14 cellular contexts compared by ENCODE assay signal in genomic region chr1:51973587-51974474, GRCh38. TPM values are rescaled to one million over a fixed set of nuclear protein-coding genes. Genes with fewer than 3 reads are reported as not detected.
DNase-seq lines count a peak whose midpoint lies in the region; ATAC-seq and TF ChIP-seq lines count a peak whose summit lies in the region.
"Had no signal": no experiment of that assay in that cellular context is flagged by ENCODE, and none has a peak within 500 bp of the region (broad histone marks: within the 10 kb centered on the region; RNA-seq: fewer than 3 reads in every experiment).

No MANE protein-coding gene starts in this region.

- no peak overlapping the region for H4K91ac ChIP-seq in trophoblast cell (ENCODE audit: low read depth, low read length)

- no peak overlapping the region for H2AFZ ChIP-seq in trophoblast cell (ENCODE audit: insufficient read depth, low read length, poor library complexity)
- H2AFZ ChIP-seq: neural progenitor cell had no signal

- H3K27me3 ChIP-seq in adipocyte (replicated peaks; ENCODE audit: control insufficient read depth, insufficient read depth, low read length): no peaks in the 10 kb centered on the region
- no peaks in the 10 kb centered on the region for H3K27me3 ChIP-seq in uterus
- no peaks in the 10 kb centered on the region for H3K27me3 ChIP-seq in trophoblast cell (ENCODE audit: insufficient read depth, low read length)
- H3K27me3 ChIP-seq: neural progenitor cell had no signal

- ATAC-seq in activated T-cell treated with anti-CD3 and anti-CD28 coated beads, Interleukin-2, amount 50 U/mL, for 72 hours (replicated peaks in 1 of 2): peak; percentile 41 to 43
- ATAC-seq in stimulated activated naive CD8-positive, alpha-beta T cell treated with anti-CD3 and anti-CD28 coated beads, Interleukin-15, Interleukin-2, amounts not matched to agents 100 U/mL and 50 U/mL, for 24 hours: peak; percentile 61
- ATAC-seq: left ventricle myocardium superior had no signal

- intact Hi-C loops in uterus (cut with DNase I; ENCODE audit: low total_unique reads): no loop called here

- peaks cover 14% of the 10 kb centered on the region for H3K4me1 Mint-ChIP-seq in activated T-cell treated with anti-CD3 and anti-CD28 coated beads, Interleukin-2, amount 50 U/mL, for 72 hours (ENCODE audit: low read depth)
- peaks cover 10% of the 10 kb centered on the region for H3K4me1 Mint-ChIP-seq in activated T-cell treated with anti-CD3 and anti-CD28 coated beads, Interleukin-2, amount 50 U/mL, for 24 hours (ENCODE audit: low read depth)

- H3K27me3 Mint-ChIP-seq in activated T-cell treated with anti-CD3 and anti-CD28 coated beads, Interleukin-2, amount 50 U/mL, for 72 hours (ENCODE audit: low read depth): no peaks in the 10 kb centered on the region
- H3K27me3 Mint-ChIP-seq in activated T-cell treated with anti-CD3 and anti-CD28 coated beads, Interleukin-2, amount 50 U/mL, for 24 hours: no peaks in the 10 kb centered on the region

- no peak overlapping the region for H2AK5ac ChIP-seq in trophoblast cell (ENCODE audit: low read length)

- no peak overlapping the region for H2BK5ac ChIP-seq in trophoblast cell (ENCODE audit: low read depth, low read length, poor library complexity)

- no peak overlapping the region for H3K14ac ChIP-seq in trophoblast cell (ENCODE audit: low read length)

- no peaks in the 10 kb centered on the region for H3K9me3 Mint-ChIP-seq in activated T-cell treated with anti-CD3 and anti-CD28 coated beads, Interleukin-2, amount 50 U/mL, for 72 hours
- no peaks in the 10 kb centered on the region for H3K9me3 Mint-ChIP-seq in activated T-cell treated with anti-CD3 and anti-CD28 coated beads, Interleukin-2, amount 50 U/mL, for 24 hours
- H3K9me3 Mint-ChIP-seq: neural progenitor cell had no signal

- TF ChIP-seq CTCF in uterus (IDR thresholded peaks at IDR 0.05): no peak

- no peak for DNase-seq in activated T-cell treated with anti-CD3 and anti-CD28 coated beads, Interleukin-2, amount 50 U/mL, for 72 hours
- no peak for DNase-seq in activated T-cell treated with anti-CD3 and anti-CD28 coated beads, Interleukin-2, amount 50 U/mL, for 24 hours
- DNase-seq in NCI-H146 treated with DMSO at 0.1 percent for 48 hours (lab: John Stamatoyannopoulos, UW; ENCODE audit: unreplicated experiment) (peak; percentile 84), adipocyte (ENCODE audit: low read depth) (peak; percentile 14), uterus (no peak), ecto neural progenitor cell (ENCODE audit: low spot score) (no peak), trophoblast cell (no peak)
- DNase-seq in stimulated activated naive CD8-positive, alpha-beta T cell treated with anti-CD3 and anti-CD28 coated beads, Interleukin-15, Interleukin-2, amounts not matched to agents 100 U/mL and 50 U/mL, for 24 hours: no peak
- DNase-seq: GDM1, left ventricle myocardium superior, RPMI8226, WERI-Rb-1 had no signal

- H3K4me1 ChIP-seq in adipocyte (ENCODE audit: control insufficient read depth, insufficient read depth, low read length) (peaks cover 14% of the 10 kb centered on the region), uterus (no peaks in the 10 kb centered on the region), trophoblast cell (ENCODE audit: control insufficient read depth in 1 of 2, insufficient read depth in 2 of 2, low read length in 2 of 2) (no peaks in the 10 kb centered on the region)
- H3K4me1 ChIP-seq: HAP-1, neural progenitor cell had no signal

- H4K12ac ChIP-seq in trophoblast cell (ENCODE audit: low read depth, low read length): no peak overlapping the region

- no peak overlapping the region for H2BK12ac ChIP-seq in trophoblast cell (ENCODE audit: low read length)

- H3K9ac ChIP-seq in adipocyte (ENCODE audit: low read length): no peak overlapping the region
- no peak overlapping the region for H3K9ac ChIP-seq in trophoblast cell (ENCODE audit: low read length)
- H3K9ac ChIP-seq: neural progenitor cell had no signal

- H3K79me2 ChIP-seq in trophoblast cell (ENCODE audit: control insufficient read depth, insufficient read depth, low read length, poor library complexity): no peaks in the 10 kb centered on the region

- no peak overlapping the region for H3K18ac ChIP-seq in trophoblast cell (ENCODE audit: low read length)

- no CpG with 5 or more reads among the region's 1 CpG for WGBS in trophoblast cell (ENCODE audit: extremely low coverage, insufficient coverage, insufficient read length)

- H3K23ac ChIP-seq in trophoblast cell (ENCODE audit: low read length): no peak overlapping the region

- no peak overlapping the region for H2BK120ac ChIP-seq in trophoblast cell (ENCODE audit: insufficient read depth, low read length, poor library complexity)

- H4K8ac ChIP-seq in trophoblast cell (ENCODE audit: low read depth, low read length): no peak overlapping the region

- H3K36me3 ChIP-seq in adipocyte (ENCODE audit: control insufficient read depth, insufficient read depth, low read length, severe bottlenecking): no peaks in the 10 kb centered on the region
- no peaks in the 10 kb centered on the region for H3K36me3 ChIP-seq in uterus
- H3K36me3 ChIP-seq in trophoblast cell (ENCODE audit: control insufficient read depth in 1 of 2, insufficient read depth in 2 of 2, low read length in 2 of 2): no peaks in the 10 kb centered on the region
- H3K36me3 ChIP-seq: neural progenitor cell had no signal

- no peak overlapping the region for H3K4me2 ChIP-seq in trophoblast cell (ENCODE audit: low read length)
- H3K4me2 ChIP-seq: neural progenitor cell had no signal

- no peak overlapping the region for H3K4ac ChIP-seq in trophoblast cell (ENCODE audit: low read depth, low read length)

- no peak overlapping the region for H3K27ac ChIP-seq in uterus
- H3K27ac ChIP-seq in trophoblast cell (ENCODE audit: low read depth, low read length): no peak overlapping the region
- H3K27ac ChIP-seq: neural progenitor cell, WERI-Rb-1 had no signal

- no peaks in the 10 kb centered on the region for H3K79me1 ChIP-seq in trophoblast cell (ENCODE audit: low read length)

- TF ChIP-seq POLR2A in uterus (IDR thresholded peaks at IDR 0.05): no peak

- no peak overlapping the region for H3K27ac Mint-ChIP-seq in activated T-cell treated with anti-CD3 and anti-CD28 coated beads, Interleukin-2, amount 50 U/mL, for 72 hours
- H3K27ac Mint-ChIP-seq in activated T-cell treated with anti-CD3 and anti-CD28 coated beads, Interleukin-2, amount 50 U/mL, for 24 hours: no peak overlapping the region
- H3K27ac Mint-ChIP-seq: neural progenitor cell had no signal

- peak overlapping the region in 1 of 2 donors; percentile 5 for H3K4me3 Mint-ChIP-seq in activated T-cell treated with anti-CD3 and anti-CD28 coated beads, Interleukin-2, amount 50 U/mL, for 72 hours
- no peak overlapping the region for H3K4me3 Mint-ChIP-seq in activated T-cell treated with anti-CD3 and anti-CD28 coated beads, Interleukin-2, amount 50 U/mL, for 24 hours
- H3K4me3 Mint-ChIP-seq: neural progenitor cell had no signal

- peaks cover 0 to 1% of the 10 kb centered on the region in 2 donors for H3K36me3 Mint-ChIP-seq in activated T-cell treated with anti-CD3 and anti-CD28 coated beads, Interleukin-2, amount 50 U/mL, for 72 hours (ENCODE audit: insufficient read depth in 2 of 2)
- H3K36me3 Mint-ChIP-seq in activated T-cell treated with anti-CD3 and anti-CD28 coated beads, Interleukin-2, amount 50 U/mL, for 24 hours (ENCODE audit: low read depth): no peaks in the 10 kb centered on the region

- H3K4me3 ChIP-seq in adipocyte (ENCODE audit: low read length): no peak overlapping the region
- no peak overlapping the region for H3K4me3 ChIP-seq in uterus
- no peak overlapping the region for H3K4me3 ChIP-seq in trophoblast cell (ENCODE audit: low read depth, low read length)
- H3K4me3 ChIP-seq: HAP-1, neural progenitor cell had no signal

- H3K9me3 ChIP-seq in adipocyte (ENCODE audit: control insufficient read depth, low read length) (no peaks in the 10 kb centered on the region), uterus (no peaks in the 10 kb centered on the region), trophoblast cell (ENCODE audit: insufficient read depth, low read depth, low read length) (no peaks in the 10 kb centered on the region)
- H3K9me3 ChIP-seq: HAP-1 had no signal

RNA-seq across cellular contexts. Expression of gene RAB3B, which starts 16.7 kb away (rescaled TPM):
- total RNA-seq in activated T-cell treated with anti-CD3 and anti-CD28 coated beads, Interleukin-2, amount 50 U/mL, for 72 hours: under 1 TPM; 0.09 to 0.12 TPM
- total RNA-seq in uterus: under 1 TPM in 2 of 4 donors, not detected in 2; 0.06 to 0.69 TPM
- polyA plus RNA-seq in trophoblast cell (2013): 3.6 TPM in 2 replicates
- total RNA-seq: left ventricle myocardium superior had no signal

RNA-seq across cellular contexts. Expression of gene KTI12, which starts 59.8 kb away (rescaled TPM):
- 10 to 100 TPM; 10.7 to 12.9 TPM for total RNA-seq in activated T-cell treated with anti-CD3 and anti-CD28 coated beads, Interleukin-2, amount 50 U/mL, for 72 hours
- total RNA-seq in uterus: 10 to 100 TPM in 2 of 4 donors, 1 to 10 TPM in 2; 5.4 to 21.3 (median 11.8) TPM
- polyA plus RNA-seq in trophoblast cell (2013): 5.9 and 6.2 TPM in 2 replicates

Comparison
In these comparisons a context has a peak if more than half of its experiments do, and no peak if none do; other contexts are left out.
1. DNase-seq: peak in NCI-H146 treated with DMSO at 0.1 percent for 48 hours (single experiment) and adipocyte (single experiment); none in activated T-cell treated with anti-CD3 and anti-CD28 coated beads, Interleukin-2, amount 50 U/mL, for 72 hours (0 of 2), activated T-cell treated with anti-CD3 and anti-CD28 coated beads, Interleukin-2, amount 50 U/mL, for 24 hours (single experiment), stimulated activated naive CD8-positive, alpha-beta T cell treated with anti-CD3 and anti-CD28 coated beads, Interleukin-15, Interleukin-2, amounts not matched to agents 100 U/mL and 50 U/mL, for 24 hours (single experiment), uterus (0 of 2), ecto neural progenitor cell (single experiment) and trophoblast cell (0 of 2).